ENCODE assay signal across 1 cellular context in genomic region chr4:89616382-89616781, GRCh38.
TF ChIP-seq lines count a peak whose summit lies in the region.

No MANE protein-coding gene starts in this region.

TF ChIP-seq in WTC11, 78 proteins besides CTCF, POLR2A, EP300 and RAD21 (continued from another document):
- no peak for TF ChIP-seq ARID4B (CRISPR knock-in tag; IDR thresholded peaks at IDR 0.05; ENCODE audit: borderline replicate concordance)
- no peak for TF ChIP-seq GTF2I (CRISPR knock-in tag; conservative IDR thresholded peaks at IDR 0.05)
- TF ChIP-seq E2F5 (CRISPR knock-in tag; IDR thresholded peaks at IDR 0.05) = no peak
- no peak for TF ChIP-seq IRF2 (CRISPR knock-in tag; IDR thresholded peaks at IDR 0.05; ENCODE audit: borderline replicate concordance, low read depth)
- TF ChIP-seq GRHL2 (CRISPR knock-in tag; IDR thresholded peaks at IDR 0.05; ENCODE audit: insufficient replicate concordance, severe bottlenecking) = no peak
- no peak for TF ChIP-seq TEAD4 (CRISPR knock-in tag; IDR thresholded peaks at IDR 0.05)
- no peak for TF ChIP-seq ZNF425 (CRISPR knock-in tag; conservative IDR thresholded peaks at IDR 0.05)
- TF ChIP-seq ZNF317 (CRISPR knock-in tag; IDR thresholded peaks at IDR 0.05; ENCODE audit: borderline replicate concordance, low read depth) = no peak
- no peak for TF ChIP-seq ATF3 (CRISPR knock-in tag; conservative IDR thresholded peaks at IDR 0.05)
- TF ChIP-seq ZNF512 (CRISPR knock-in tag; IDR thresholded peaks at IDR 0.05; ENCODE audit: borderline replicate concordance) = no peak
